Comparison of ENCODE assay signal across 8 cellular contexts in genomic region chr3:169764453-169765280, GRCh38. TPM values are rescaled to one million over a fixed set of nuclear protein-coding genes. Genes with fewer than 3 reads are reported as not detected.
DNase-seq lines count a peak whose midpoint lies in the region; FAIRE-seq and TF ChIP-seq lines count a peak whose summit lies in the region.

TERC (minus strand) TSS chr3:169765060.

- H3K4me1 ChIP-seq in neuronal stem cell (ENCODE audit: control insufficient read depth in 2 of 2, insufficient read depth in 1 of 2, low read depth in 1 of 2, low read length in 2 of 2): no peaks in the 10 kb centered on the region

- peak within 1 kb of the TSS; percentile 58 for H2AK5ac ChIP-seq in neuronal stem cell (ENCODE audit: low read depth, low read length)

- H2BK12ac ChIP-seq in neuronal stem cell (ENCODE audit: low read length): no peak within 1 kb of the TSS

- peak within 1 kb of the TSS; percentile 98 for H3K23ac ChIP-seq in neuronal stem cell (ENCODE audit: low read depth, low read length, poor library complexity)

- peak within 1 kb of the TSS; percentile 95 for H3K9ac ChIP-seq in neuronal stem cell (ENCODE audit: low read depth, low read length, poor library complexity)

- no peaks in the 10 kb centered on the region for H3K9me3 Mint-ChIP-seq in activated naive CD4-positive, alpha-beta T cell treated with anti-CD3 and anti-CD28 coated beads, Interleukin-2, amount 10 ng/mL, durations not matched to agents 7 days and 5 days

- CTCF ChIA-PET in activated naive CD4-positive, alpha-beta T cell treated with anti-CD3 and anti-CD28 coated beads, Interleukin-2, amount 10 ng/mL, durations not matched to agents 7 days and 5 days (lab: Charles Lee): interaction anchor here (1.0 to 1.8 kb wide), 4 partner anchors 101 to 649 kb away, joined by 3 to 10 read pairs (median 4); partner anchors contain the start of gene SEC62

- no peak within 1 kb of the TSS for H4K91ac ChIP-seq in neuronal stem cell (ENCODE audit: low read depth, low read length, poor library complexity)

- H3K36me3 Mint-ChIP-seq in activated naive CD4-positive, alpha-beta T cell treated with anti-CD3 and anti-CD28 coated beads, Interleukin-2, amount 10 ng/mL, durations not matched to agents 7 days and 5 days: peaks cover 3% of the 10 kb centered on the region

- no peaks in the 10 kb centered on the region for H3K36me3 ChIP-seq in MG63
- H3K36me3 ChIP-seq in neuronal stem cell (replicated peaks in 1 of 2; ENCODE audit: control insufficient read depth in 2 of 2, insufficient read depth in 2 of 2, low read length in 2 of 2): no peaks in the 10 kb centered on the region

- H3K4me3 ChIP-seq in MG63 (peak within 1 kb of the TSS; percentile 78), neuronal stem cell (ENCODE audit: low read length in 2 of 2) (peak within 1 kb of the TSS; percentile 20 to 82)

- no peak within 1 kb of the TSS for H2BK120ac ChIP-seq in neuronal stem cell (ENCODE audit: low read depth, low read length)

- peaks cover 10% of the 10 kb centered on the region for H3K9me3 ChIP-seq in MG63
- H3K9me3 ChIP-seq in neuronal stem cell (replicated peaks in 1 of 2; ENCODE audit: control insufficient read depth in 2 of 2, insufficient read depth in 1 of 2, low read depth in 1 of 2, low read length in 2 of 2): peaks cover 4% of the 10 kb centered on the region in 2 donors

- no peak within 1 kb of the TSS for H2BK5ac ChIP-seq in neuronal stem cell (ENCODE audit: low read length)

- peak within 1 kb of the TSS; percentile 95 for H3K4me3 Mint-ChIP-seq in activated naive CD4-positive, alpha-beta T cell treated with anti-CD3 and anti-CD28 coated beads, Interleukin-2, amount 10 ng/mL, durations not matched to agents 7 days and 5 days

- TF ChIP-seq POLR2A in H54 (IDR thresholded peaks at IDR 0.05; ENCODE audit: low read depth, low read length): peak; percentile 70

- H3K27me3 ChIP-seq in MG63: no peaks in the 10 kb centered on the region
- peaks cover 0 to 6% (median 0%) of the 10 kb centered on the region in 3 experiments for H3K27me3 ChIP-seq in neuronal stem cell (ENCODE audit: control insufficient read depth in 3 of 3, insufficient read depth in 3 of 3, low read depth in 1 of 3, low read length in 3 of 3)

- H3K27ac ChIP-seq in neuronal stem cell (replicated peaks; ENCODE audit: low read length): peak within 1 kb of the TSS; percentile 11

- H3K4me1 Mint-ChIP-seq in activated naive CD4-positive, alpha-beta T cell treated with anti-CD3 and anti-CD28 coated beads, Interleukin-2, amount 10 ng/mL, durations not matched to agents 7 days and 5 days: peaks cover 39% of the 10 kb centered on the region

- H3K27ac Mint-ChIP-seq in activated naive CD4-positive, alpha-beta T cell treated with anti-CD3 and anti-CD28 coated beads, Interleukin-2, amount 10 ng/mL, durations not matched to agents 7 days and 5 days: peak within 1 kb of the TSS; percentile 98

- peaks cover 10% of the 10 kb centered on the region for H3K27me3 Mint-ChIP-seq in activated naive CD4-positive, alpha-beta T cell treated with anti-CD3 and anti-CD28 coated beads, Interleukin-2, amount 10 ng/mL, durations not matched to agents 7 days and 5 days

- H3K14ac ChIP-seq in neuronal stem cell (ENCODE audit: low read length): peak within 1 kb of the TSS; percentile 75

- no peak for TF ChIP-seq CTCF in subcutaneous adipose tissue (IDR thresholded peaks at IDR 0.05; ENCODE audit: low read depth)

- H2BK15ac ChIP-seq in neuronal stem cell (ENCODE audit: low read length): peak within 1 kb of the TSS; percentile 71

- WGBS in neuronal stem cell (ENCODE audit: extremely low coverage in 2 of 2, insufficient read length in 2 of 2, insufficient replicate concordance in 1 of 2), 2 donors: no CpG with 5 or more reads among the region's 77 CpGs

- H3K18ac ChIP-seq in neuronal stem cell (ENCODE audit: low read length): peak within 1 kb of the TSS; percentile 96

- H3K4me2 ChIP-seq in neuronal stem cell (ENCODE audit: insufficient read depth, low read length, poor library complexity, severe bottlenecking): peak within 1 kb of the TSS; percentile 75

- peak within 1 kb of the TSS; percentile 70 for H2AFZ ChIP-seq in neuronal stem cell (ENCODE audit: low read length)

- H3K4ac ChIP-seq in neuronal stem cell (ENCODE audit: low read length): no peak within 1 kb of the TSS

- no peaks in the 10 kb centered on the region for H3K79me1 ChIP-seq in neuronal stem cell (ENCODE audit: low read depth, low read length)

- in situ Hi-C loops in G401 (cut with HindIII; ENCODE audit: low sequenced_read_pairs): no loop called here

- FAIRE-seq in H54 (lab: Jason Lieb, UNC) (peak; percentile 86), frontal cortex (lab: Jason Lieb, UNC) (no peak)

- H4K8ac ChIP-seq in neuronal stem cell (ENCODE audit: low read depth, low read length): peak within 1 kb of the TSS; percentile 99

- DNase-seq in G401 (ENCODE audit: low spot score): peak; percentile 96
- peak; percentile 62 for DNase-seq in H54 (ENCODE audit: insufficient read length, low spot score)
- peak; percentile 96 for DNase-seq in MG63
- peak; percentile 94 for DNase-seq in SK-N-DZ (ENCODE audit: low spot score)
- DNase-seq in activated naive CD4-positive, alpha-beta T cell treated with anti-CD3 and anti-CD28 coated beads, Interleukin-2, amount 10 ng/mL, durations not matched to agents 7 days and 5 days: peak; percentile 94
- peak; percentile 75 to 78 for DNase-seq in frontal cortex (ENCODE audit: low spot score in 2 of 2)
- DNase-seq in neuronal stem cell (ENCODE audit: low spot score): peak; percentile 51

RNA-seq across cellular contexts. Expression of gene TERC, which starts in this region (rescaled TPM):
- 118 and 204 TPM in 2 replicates for total RNA-seq in G401 (2014; rRNA removed; shearing (Covaris generic))
- total RNA-seq in MG63 (2014; rRNA removed; shearing (Covaris generic); ENCODE audit: low replicate concordance): 149 and 154 TPM in 2 replicates
- 1.1 TPM in 1 of 2 replicates, not detected in the other for polyA plus RNA-seq in SK-N-DZ (2014; cell fraction: cytosol; rRNA removed)
- 1.5 and 5.7 TPM in 2 replicates for polyA plus RNA-seq in SK-N-DZ (2014; cell fraction: nucleus; rRNA removed)
- total RNA-seq in frontal cortex (61.1 TPM), subcutaneous adipose tissue (100 to 1,000 TPM in 3 of 4 donors, 10 to 100 TPM in 1; 21.2 to 271 (median 165) TPM)
- polyA plus RNA-seq in neuronal stem cell (2013, experiment 1 of 2): 2.2 TPM
- polyA plus RNA-seq in neuronal stem cell (2013, experiment 2 of 2): 2.0 TPM

Comparison
In these comparisons a context has a peak if more than half of its experiments do, and no peak if none do; other contexts are left out.
1. Peak in every context shown above with its lines: DNase-seq, H3K4me3 ChIP-seq and H3K27ac ChIP-seq.